Comparison of ENCODE assay signal across 8 cellular contexts in the genomic region with DNA sequence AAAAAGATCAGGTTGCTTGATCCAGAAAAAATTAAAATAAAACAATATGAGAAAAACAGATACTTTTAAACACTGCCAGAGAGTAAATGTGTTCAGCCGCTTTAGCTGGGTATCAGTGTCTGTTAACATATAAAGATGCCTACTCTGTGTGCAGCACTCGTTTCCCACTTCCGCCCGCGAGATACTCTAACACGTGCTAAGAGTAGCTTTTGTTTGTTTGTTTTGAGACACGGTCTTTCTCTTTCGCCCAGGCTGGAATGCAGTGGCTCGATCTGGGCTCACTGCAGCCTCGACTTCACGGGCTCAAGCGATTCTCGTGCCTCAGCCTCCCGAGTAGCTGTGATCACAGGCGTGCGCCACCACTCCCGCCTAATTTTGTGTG. TPM values are rescaled to one million over a fixed set of nuclear protein-coding genes. Genes with fewer than 3 reads are reported as not detected.
A peak's percentile ranks its signal among the peaks of the same experiment; 100 is the strongest.
DNase-seq lines count a peak whose midpoint lies in the region; ATAC-seq, FAIRE-seq and TF ChIP-seq lines count a peak whose summit lies in the region.

No MANE protein-coding gene starts in this region.

- TF ChIP-seq CTCF in GM06990 (IDR thresholded peaks at IDR 0.05; ENCODE audit: insufficient read depth, low read length, poor library complexity, severe bottlenecking) = no peak

- ATAC-seq in HG03135 (IDR thresholded peaks at IDR 0.05; ENCODE audit: unreplicated experiment) (peak; percentile 12), left cardiac atrium (peak; percentile 1 to 3), HG03342 (IDR thresholded peaks at IDR 0.05; ENCODE audit: unreplicated experiment) (no peak)
- peak; percentile 25 to 36 for ATAC-seq in activated T-cell treated with anti-CD3 and anti-CD28 coated beads, Interleukin-2, amount 50 U/mL, for 4 hours

- H3K27ac ChIP-seq in skeletal muscle tissue (ENCODE audit: low read depth, low read length) = no peak overlapping the region

- H3K27me3 ChIP-seq in GM06990 (replicated peaks; ENCODE audit: control insufficient read depth, insufficient read depth, low read length) (no peaks in the 10 kb centered on the region), skeletal muscle tissue (ENCODE audit: control insufficient read depth in 3 of 3, insufficient read depth in 3 of 3, low read length in 3 of 3) (no peaks in the 10 kb centered on the region)

- peaks cover 10 to 12% (median 12%) of the 10 kb centered on the region in 3 donors for H3K4me1 ChIP-seq in skeletal muscle tissue (ENCODE audit: control insufficient read depth in 3 of 3, insufficient read depth in 3 of 3, low read length in 3 of 3)

- no peak for DNase-seq in GM06990 (ENCODE audit: extremely low read depth, insufficient read length)
- peak; percentile 26 for DNase-seq in activated T-cell treated with anti-CD3 and anti-CD28 coated beads, Interleukin-2, amount 50 U/mL, for 4 hours
- no peak for DNase-seq in left cardiac atrium
- no peak for DNase-seq in frontal cortex (ENCODE audit: low spot score in 2 of 2)
- no peak for DNase-seq in NCI-H1048 (lab: John Stamatoyannopoulos, UW)

- peaks cover 7% of the 10 kb centered on the region for H3K36me3 ChIP-seq in GM06990 (ENCODE audit: control insufficient read depth, insufficient read depth, low read length)
- peaks cover 18 to 21% (median 20%) of the 10 kb centered on the region in 3 donors for H3K36me3 ChIP-seq in skeletal muscle tissue (ENCODE audit: control insufficient read depth in 3 of 3, insufficient read depth in 3 of 3, low read length in 3 of 3)

- no peaks in the 10 kb centered on the region for H3K9me3 Mint-ChIP-seq in activated T-cell treated with anti-CD3 and anti-CD28 coated beads, Interleukin-2, amount 50 U/mL, for 4 hours

- intact Hi-C loops in left cardiac atrium (cut with DNase I) = no loop called here

- H3K9me3 ChIP-seq in skeletal muscle tissue (ENCODE audit: control insufficient read depth in 3 of 3, low read length in 3 of 3) = no peaks in the 10 kb centered on the region

- peak overlapping the region; percentile 82 for H3K4me3 ChIP-seq in GM06990 (replicated peaks; ENCODE audit: low read depth, low read length)
- peak overlapping the region; percentile 67 to 79 (median 77) for H3K4me3 ChIP-seq in skeletal muscle tissue (ENCODE audit: low read length in 3 of 3)

- H3K27me3 Mint-ChIP-seq in activated T-cell treated with anti-CD3 and anti-CD28 coated beads, Interleukin-2, amount 50 U/mL, for 4 hours (ENCODE audit: low read depth) = no peaks in the 10 kb centered on the region

- peaks cover 15% of the 10 kb centered on the region for H3K4me1 Mint-ChIP-seq in activated T-cell treated with anti-CD3 and anti-CD28 coated beads, Interleukin-2, amount 50 U/mL, for 4 hours (ENCODE audit: low read depth)

- peak overlapping the region; percentile 42 to 57 (median 47) for H3K9ac ChIP-seq in skeletal muscle tissue (ENCODE audit: low read depth in 1 of 3, low read length in 3 of 3)

- peak overlapping the region; percentile 96 for H3K4me3 Mint-ChIP-seq in activated T-cell treated with anti-CD3 and anti-CD28 coated beads, Interleukin-2, amount 50 U/mL, for 4 hours

- peaks cover 13% of the 10 kb centered on the region for H3K36me3 Mint-ChIP-seq in activated T-cell treated with anti-CD3 and anti-CD28 coated beads, Interleukin-2, amount 50 U/mL, for 4 hours (ENCODE audit: insufficient read depth)

- no peak for FAIRE-seq in frontal cortex (lab: Jason Lieb, UNC)

RNA-seq across cellular contexts. Expression of gene MEN1, which starts 0.5 kb away (rescaled TPM):
- 10 to 100 TPM; 50.7 to 61.2 (median 53.6) TPM for total RNA-seq in activated T-cell treated with anti-CD3 and anti-CD28 coated beads, Interleukin-2, amount 50 U/mL, for 4 hours
- 10 to 100 TPM in 1 of 2 donors, 1 to 10 TPM in 1; 9.0 to 12.3 TPM for total RNA-seq in left cardiac atrium
- 7.3 TPM for total RNA-seq in skeletal muscle tissue
- 11.8 TPM for total RNA-seq in frontal cortex

RNA-seq across cellular contexts. Expression of gene MAP4K2, which starts 7.9 kb away (rescaled TPM):
- total RNA-seq in activated T-cell treated with anti-CD3 and anti-CD28 coated beads, Interleukin-2, amount 50 U/mL, for 4 hours = 10 to 100 TPM; 42.2 to 51.5 (median 43.7) TPM
- total RNA-seq in left cardiac atrium = 10 to 100 TPM in 1 of 2 donors, 1 to 10 TPM in 1; 10.0 to 10.4 TPM
- total RNA-seq in skeletal muscle tissue = 2.6 TPM
- 7.3 TPM for total RNA-seq in frontal cortex

RNA-seq across cellular contexts. Expression of gene SF1, which starts 32.5 kb away (rescaled TPM):
- total RNA-seq in activated T-cell treated with anti-CD3 and anti-CD28 coated beads, Interleukin-2, amount 50 U/mL, for 4 hours = 100 to 1,000 TPM; 549 to 586 (median 553) TPM
- total RNA-seq in left cardiac atrium (100 to 1,000 TPM; 154 to 208 TPM), skeletal muscle tissue (102 TPM), frontal cortex (62.4 TPM)

RNA-seq across cellular contexts. Expression of gene CDC42BPG, which starts 33.6 kb away (rescaled TPM):
- under 1 TPM; 0.13 to 0.33 (median 0.18) TPM for total RNA-seq in activated T-cell treated with anti-CD3 and anti-CD28 coated beads, Interleukin-2, amount 50 U/mL, for 4 hours
- under 1 TPM; 0.55 to 0.65 TPM for total RNA-seq in left cardiac atrium
- total RNA-seq in skeletal muscle tissue = under 0.01 TPM
- under 0.01 TPM for total RNA-seq in frontal cortex

RNA-seq across cellular contexts. Expression of gene PYGM, which starts 51.1 kb away (rescaled TPM):
- total RNA-seq in activated T-cell treated with anti-CD3 and anti-CD28 coated beads, Interleukin-2, amount 50 U/mL, for 4 hours = 1 to 10 TPM; 1.7 to 2.7 (median 2.1) TPM
- total RNA-seq in left cardiac atrium (10 to 100 TPM; 31.3 to 48.6 TPM), skeletal muscle tissue (291 TPM), frontal cortex (0.82 TPM)
